Comparison of ENCODE assay signal across 19 cellular contexts in the genomic region with DNA sequence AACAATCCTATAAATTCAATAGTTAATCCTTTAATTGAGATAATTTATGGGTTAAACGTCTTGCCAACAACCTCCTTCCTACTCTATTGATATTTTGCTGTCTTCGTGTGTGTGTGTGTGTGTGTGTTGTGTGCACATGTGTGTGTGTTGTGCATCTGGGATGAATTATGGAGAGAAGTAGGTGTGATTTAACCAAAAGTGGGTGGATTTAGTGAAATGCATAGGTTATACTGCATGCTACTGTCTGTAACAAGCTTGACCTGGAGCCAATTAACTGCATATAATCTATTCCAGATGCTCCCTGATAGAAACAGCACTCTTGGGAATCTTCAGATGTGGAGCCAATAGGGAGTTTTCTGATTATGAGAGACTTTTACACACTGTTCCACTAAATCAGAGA.
A peak's percentile ranks its signal among the peaks of the same experiment; 100 is the strongest.
DNase-seq lines count a peak whose midpoint lies in the region; ATAC-seq, FAIRE-seq and TF ChIP-seq lines count a peak whose summit lies in the region.
"Had no signal": no experiment of that assay in that cellular context is flagged by ENCODE, and none has a peak within 500 bp of the region (broad histone marks: within the 10 kb centered on the region; RNA-seq: fewer than 3 reads in every experiment).

No MANE protein-coding gene starts in this region.

- CTCF ChIA-PET in HEK293T (lab: Yijun Ruan, JAX): interaction anchor here (1.0 kb wide), 1 partner anchor 84 kb away, joined by 3 read pairs; no protein-coding TSS in a partner anchor
- CTCF ChIA-PET in SK-N-SH (lab: Yijun Ruan, JAX): interaction anchor here (1.1 to 1.7 kb wide), 3 partner anchors 14 to 66 kb away, joined by 3 to 5 read pairs (median 5); no protein-coding TSS in a partner anchor

- FAIRE-seq in urothelium cell line (lab: Jason Lieb, UNC): peak; percentile 44
- FAIRE-seq: HepG2, RCC 7860 had no signal

- TF ChIP-seq RAD21 in SK-N-SH (IDR thresholded peaks at IDR 0.05; ENCODE audit: low read length): no peak

- H3K9me3 ChIP-seq in SK-N-SH (no peaks in the 10 kb centered on the region), body of pancreas (no peaks in the 10 kb centered on the region)
- H3K9me3 ChIP-seq: MG63 had no signal

- no peak for DNase-seq in HEK293T (ENCODE audit: extremely low spot score)
- peak; percentile 54 for DNase-seq in SK-N-SH
- DNase-seq in fibroblast of the aortic adventitia (ENCODE audit: low read depth): peak; percentile 51
- no peak for DNase-seq in urothelium cell line (ENCODE audit: low spot score)
- no peak for DNase-seq in body of pancreas
- no peak for DNase-seq in chondrocyte (ENCODE audit: low spot score)
- DNase-seq in effector CD8-positive, alpha-beta T cell (lab: John Stamatoyannopoulos, UW): no peak
- DNase-seq: C1 segment of cervical spinal cord, COR-L47, DMS153, MG63, NCI-H1105, NCI-H1694 treated with DMSO at 0.1 percent for 48 hours, NCI-H748 treated with DMSO at 0.1 percent for 48 hours, SIG-M5 had no signal

- no peaks in the 10 kb centered on the region for H3K9me2 ChIP-seq in SK-N-SH

- H3F3A ChIP-seq in SK-N-SH (replicated peaks; ENCODE audit: insufficient read depth): no peaks in the 10 kb centered on the region

- no peak for ATAC-seq in GM19351 (IDR thresholded peaks at IDR 0.05; ENCODE audit: unreplicated experiment)
- ATAC-seq in body of pancreas: no peak
- ATAC-seq: GM23338, HepG2 had no signal

- no peaks in the 10 kb centered on the region for H3K36me3 ChIP-seq in SK-N-SH (replicated peaks in 1 of 2; ENCODE audit: control insufficient read depth in 1 of 2, insufficient read depth in 2 of 2, low read length in 1 of 2)
- H3K36me3 ChIP-seq in body of pancreas (replicated peaks in 1 of 2; ENCODE audit: insufficient read depth in 1 of 2, low read depth in 2 of 2): no peaks in the 10 kb centered on the region
- H3K36me3 ChIP-seq: MG63 had no signal

- peak in 1 of 2 experiments; percentile 76; a peak in 2 of 4 replicates for TF ChIP-seq EP300 in SK-N-SH (IDR thresholded peaks at IDR 0.05; ENCODE audit: borderline replicate concordance in 1 of 2, low read depth in 1 of 2, low read length in 1 of 2)

- no peak overlapping the region for H3K9ac ChIP-seq in SK-N-SH

- no peak for TF ChIP-seq POLR2A in body of pancreas (IDR thresholded peaks at IDR 0.05)

- WGBS in SK-N-SH (ENCODE audit: low lambda C conversion rate): 20% methylated on average over 2 of the region's 2 CpGs
- 29 to 45% methylated on average over 2 of the region's 2 CpGs for WGBS in body of pancreas, 2 donors

- H3K27ac Mint-ChIP-seq in chondrocyte (ENCODE audit: unreplicated experiment): no peak overlapping the region
- H3K27ac Mint-ChIP-seq: GM23338 had no signal

- TF ChIP-seq CTCF in SK-N-SH (IDR thresholded peaks at IDR 0.05): no peak
- no peak for TF ChIP-seq CTCF in fibroblast of the aortic adventitia (IDR thresholded peaks at IDR 0.05; ENCODE audit: insufficient read depth, low read length)
- no peak for TF ChIP-seq CTCF in body of pancreas (IDR thresholded peaks at IDR 0.05)
- no peak for TF ChIP-seq CTCF in chondrocyte (IDR thresholded peaks at IDR 0.05)

- no peak overlapping the region for H2AFZ ChIP-seq in SK-N-SH (ENCODE audit: low read depth)
- H2AFZ ChIP-seq: GM23338 had no signal

- H3K4me1 ChIP-seq in SK-N-SH (ENCODE audit: control insufficient read depth in 1 of 2, insufficient read depth in 2 of 2, low read depth in 1 of 2, low read length in 1 of 2) (no peaks in the 10 kb centered on the region; a peak in 1 of 4 replicates), body of pancreas (no peaks in the 10 kb centered on the region)

- no peaks in the 10 kb centered on the region for H3K27me3 Mint-ChIP-seq in chondrocyte (ENCODE audit: low read depth)

- H3K79me2 ChIP-seq in SK-N-SH (ENCODE audit: insufficient read depth): no peaks in the 10 kb centered on the region

- H3K4me2 ChIP-seq in SK-N-SH: no peak overlapping the region
- H3K4me2 ChIP-seq: GM23338 had no signal

- H3K4me3 Mint-ChIP-seq in chondrocyte (ENCODE audit: unreplicated experiment): no peak overlapping the region
- H3K4me3 Mint-ChIP-seq: GM23338 had no signal

- no peaks in the 10 kb centered on the region for H3K36me3 Mint-ChIP-seq in chondrocyte (ENCODE audit: low read depth)

- H3K27me3 ChIP-seq in SK-N-SH (ENCODE audit: insufficient read depth) (no peaks in the 10 kb centered on the region), body of pancreas (no peaks in the 10 kb centered on the region)
- H3K27me3 ChIP-seq: MG63 had no signal

- no peaks in the 10 kb centered on the region for H3K9me3 Mint-ChIP-seq in chondrocyte (ENCODE audit: low read depth)
- H3K9me3 Mint-ChIP-seq: GM23338 had no signal

- no peaks in the 10 kb centered on the region for H3K4me1 Mint-ChIP-seq in chondrocyte (ENCODE audit: low read depth)
- H3K4me1 Mint-ChIP-seq: GM23338 had no signal

- no peak overlapping the region for H3K27ac ChIP-seq in SK-N-SH (ENCODE audit: low read depth in 2 of 2, low read length in 1 of 2)
- H3K27ac ChIP-seq in body of pancreas: no peak overlapping the region

- H3K4me3 ChIP-seq in SK-N-SH (ENCODE audit: low read depth in 2 of 2, low read length in 1 of 2) (no peak overlapping the region), fibroblast of the aortic adventitia (ENCODE audit: low read depth, low read length) (no peak overlapping the region), body of pancreas (no peak overlapping the region)
- H3K4me3 ChIP-seq: GM23338, MG63 had no signal

- no peaks in the 10 kb centered on the region for H4K20me1 ChIP-seq in SK-N-SH (ENCODE audit: insufficient read depth)

- intact Hi-C loops in body of pancreas (cut with DNase I): no loop called here

- POLR2A ChIA-PET in HEK293T (lab: Yijun Ruan, JAX) (no interaction called here), SK-N-SH (lab: Yijun Ruan, JAX) (no interaction called here)

TF ChIP-seq in HEK293T, 16 proteins besides CTCF, POLR2A, EP300 and RAD21:
- TF ChIP-seq HDGF (IDR thresholded peaks at IDR 0.05; ENCODE audit: borderline replicate concordance): no peak
- TF ChIP-seq NFRKB (IDR thresholded peaks at IDR 0.05): no peak
- TF ChIP-seq FOXK2 (IDR thresholded peaks at IDR 0.05): no peak
- TF ChIP-seq L3MBTL2 (conservative IDR thresholded peaks at IDR 0.05): no peak
- no peak for TF ChIP-seq FOXA1 (IDR thresholded peaks at IDR 0.05)
- TF ChIP-seq, protein P1, sequence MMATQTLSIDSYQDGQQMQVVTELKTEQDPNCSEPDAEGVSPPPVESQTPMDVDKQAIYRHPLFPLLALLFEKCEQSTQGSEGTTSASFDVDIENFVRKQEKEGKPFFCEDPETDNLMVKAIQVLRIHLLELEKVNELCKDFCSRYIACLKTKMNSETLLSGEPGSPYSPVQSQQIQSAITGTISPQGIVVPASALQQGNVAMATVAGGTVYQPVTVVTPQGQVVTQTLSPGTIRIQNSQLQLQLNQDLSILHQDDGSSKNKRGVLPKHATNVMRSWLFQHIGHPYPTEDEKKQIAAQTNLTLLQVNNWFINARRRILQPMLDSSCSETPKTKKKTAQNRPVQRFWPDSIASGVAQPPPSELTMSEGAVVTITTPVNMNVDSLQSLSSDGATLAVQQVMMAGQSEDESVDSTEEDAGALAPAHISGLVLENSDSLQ (IDR thresholded peaks at IDR 0.05): peak; percentile 51

TF ChIP-seq in SK-N-SH, 30 proteins besides CTCF, POLR2A, EP300 and RAD21 (continues in another document):
- peak; percentile 79 for TF ChIP-seq CHD2 (IDR thresholded peaks at IDR 0.05; ENCODE audit: low read length, partially characterized antibody)
- TF ChIP-seq SMC3 (IDR thresholded peaks at IDR 0.05; ENCODE audit: low read depth, low read length): no peak
- peak; percentile 95 for TF ChIP-seq TCF12 (IDR thresholded peaks at IDR 0.05)
- TF ChIP-seq FOSL2 (IDR thresholded peaks at IDR 0.05; ENCODE audit: borderline replicate concordance, low read depth): no peak
- TF ChIP-seq, protein P2, sequence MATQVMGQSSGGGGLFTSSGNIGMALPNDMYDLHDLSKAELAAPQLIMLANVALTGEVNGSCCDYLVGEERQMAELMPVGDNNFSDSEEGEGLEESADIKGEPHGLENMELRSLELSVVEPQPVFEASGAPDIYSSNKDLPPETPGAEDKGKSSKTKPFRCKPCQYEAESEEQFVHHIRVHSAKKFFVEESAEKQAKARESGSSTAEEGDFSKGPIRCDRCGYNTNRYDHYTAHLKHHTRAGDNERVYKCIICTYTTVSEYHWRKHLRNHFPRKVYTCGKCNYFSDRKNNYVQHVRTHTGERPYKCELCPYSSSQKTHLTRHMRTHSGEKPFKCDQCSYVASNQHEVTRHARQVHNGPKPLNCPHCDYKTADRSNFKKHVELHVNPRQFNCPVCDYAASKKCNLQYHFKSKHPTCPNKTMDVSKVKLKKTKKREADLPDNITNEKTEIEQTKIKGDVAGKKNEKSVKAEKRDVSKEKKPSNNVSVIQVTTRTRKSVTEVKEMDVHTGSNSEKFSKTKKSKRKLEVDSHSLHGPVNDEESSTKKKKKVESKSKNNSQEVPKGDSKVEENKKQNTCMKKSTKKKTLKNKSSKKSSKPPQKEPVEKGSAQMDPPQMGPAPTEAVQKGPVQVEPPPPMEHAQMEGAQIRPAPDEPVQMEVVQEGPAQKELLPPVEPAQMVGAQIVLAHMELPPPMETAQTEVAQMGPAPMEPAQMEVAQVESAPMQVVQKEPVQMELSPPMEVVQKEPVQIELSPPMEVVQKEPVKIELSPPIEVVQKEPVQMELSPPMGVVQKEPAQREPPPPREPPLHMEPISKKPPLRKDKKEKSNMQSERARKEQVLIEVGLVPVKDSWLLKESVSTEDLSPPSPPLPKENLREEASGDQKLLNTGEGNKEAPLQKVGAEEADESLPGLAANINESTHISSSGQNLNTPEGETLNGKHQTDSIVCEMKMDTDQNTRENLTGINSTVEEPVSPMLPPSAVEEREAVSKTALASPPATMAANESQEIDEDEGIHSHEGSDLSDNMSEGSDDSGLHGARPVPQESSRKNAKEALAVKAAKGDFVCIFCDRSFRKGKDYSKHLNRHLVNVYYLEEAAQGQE (IDR thresholded peaks at IDR 0.05; ENCODE audit: low read depth, low read length): no peak
- TF ChIP-seq POLR2AphosphoS5 (IDR thresholded peaks at IDR 0.05; ENCODE audit: low read depth, low read length): peak; percentile 59; the same call in 1 of the 2 replicates
- peak; percentile 65; the same call in 1 of the 2 replicates for TF ChIP-seq RCOR1 (IDR thresholded peaks at IDR 0.05; ENCODE audit: low read length)
- peak; percentile 69; the same call in 1 of the 2 replicates for TF ChIP-seq FOXJ3 (CRISPR knock-in tag; IDR thresholded peaks at IDR 0.05)
- no peak for TF ChIP-seq SIN3A (IDR thresholded peaks at IDR 0.05; ENCODE audit: borderline replicate concordance, low read depth, low read length)
- TF ChIP-seq NFIC (IDR thresholded peaks at IDR 0.05; ENCODE audit: borderline replicate concordance): peak; percentile 29; the same call in 1 of the 2 replicates
- peak; percentile 46 for TF ChIP-seq GATA2 (CRISPR knock-in tag; IDR thresholded peaks at IDR 0.05)

Comparison
In these comparisons a context has a peak if more than half of its experiments do, and no peak if none do; other contexts are left out.
1. DNase-seq: peak in SK-N-SH (single experiment) and fibroblast of the aortic adventitia (single experiment); none in HEK293T (single experiment), urothelium cell line (single experiment), body of pancreas (0 of 4), chondrocyte (single experiment) and effector CD8-positive, alpha-beta T cell (single experiment).